In genomic region chr10:24665001-24665400, GRCh38 we compare ENCODE assay signal across 21 cellular contexts.
"Had no signal": no experiment of that assay in that cellular context is flagged by ENCODE, and none has a peak within 500 bp of the region (broad histone marks: within the 10 kb centered on the region; RNA-seq: fewer than 3 reads in every experiment).

No MANE protein-coding gene starts in this region.

- DNase-seq: activated CD4-positive, alpha-beta T cell treated with anti-CD3 and anti-CD28 coated beads for 4 hours; activated CD4-positive, alpha-beta T cell treated with anti-CD3 and anti-CD28 coated beads, Interleukin-2, amount 50 U/mL, for 4 hours; activated naive CD4-positive, alpha-beta T cell; activated T-cell treated with anti-CD3 and anti-CD28 coated beads for 4 hours; activated T-cell treated with anti-CD3 and anti-CD28 coated beads, Interleukin-2, amount 50 U/mL, for 72 hours; foreskin melanocyte; heart right ventricle; naive thymus-derived CD8-positive, alpha-beta T cell; nucleus accumbens; pancreas; psoas muscle; sigmoid colon; stimulated activated CD4-positive, alpha-beta T cell treated with anti-CD3 and anti-CD28 coated beads, Interleukin-1b, Interleukin-23, amount 100 ng/mL, for 48 hours; stimulated activated CD4-positive, alpha-beta T cell treated with anti-CD3 and anti-CD28 coated beads, Interleukin-4, amount 100 ng/mL, for 4 hours; stimulated activated CD8-positive, alpha-beta memory T cell treated with anti-CD3 and anti-CD28 coated beads, Interleukin-4, amount 100 ng/mL, for 48 hours; stimulated activated naive CD8-positive, alpha-beta T cell treated with anti-CD3 and anti-CD28 coated beads, Interleukin-15, amount 100 ng/mL, for 72 hours; T-helper 9 cell; thyroid gland had no signal

- FAIRE-seq: pancreas, TTC549 had no signal

- ATAC-seq: activated naive CD4-positive, alpha-beta T cell treated with anti-CD3 and anti-CD28 coated beads, Interleukin-2, amount 50 U/mL, for 72 hours; activated T-cell treated with anti-CD3 and anti-CD28 coated beads, Interleukin-2, amount 50 U/mL, for 72 hours; heart right ventricle; naive thymus-derived CD8-positive, alpha-beta T cell; pancreas; psoas muscle; stimulated activated memory B cell treated with anti-CD40 and anti-IgM and Interleukin-4, amounts not matched to agents 10 μg/mL and 1 μg/mL and 100 μg/mL, for 72 hours; stimulated activated naive CD8-positive, alpha-beta T cell treated with anti-CD3 and anti-CD28 coated beads, Interleukin-15, amount 100 ng/mL, for 72 hours had no signal
